Comparison of ENCODE assay signal across 16 cellular contexts in the genomic region with DNA sequence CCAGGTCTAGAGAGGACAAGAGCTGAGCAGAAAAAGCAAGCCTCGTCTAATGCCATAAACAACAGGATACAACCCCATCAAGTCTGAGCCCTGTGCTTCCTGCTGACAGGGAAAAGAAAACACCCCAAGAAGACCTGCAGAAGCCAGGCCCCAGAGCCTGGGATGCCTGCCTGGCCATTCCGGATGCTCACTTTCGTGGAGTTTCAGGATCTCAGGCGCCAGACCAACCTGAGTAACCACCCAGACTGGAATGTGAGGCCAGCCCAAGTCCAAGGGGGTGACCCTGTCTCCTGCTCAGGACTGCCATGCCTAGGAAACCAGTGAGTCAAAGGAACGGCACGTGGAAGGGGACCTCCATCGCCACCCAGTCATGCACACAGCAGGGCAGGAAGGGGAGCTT.
"Had no signal": no experiment of that assay in that cellular context is flagged by ENCODE, and none has a peak within 500 bp of the region (broad histone marks: within the 10 kb centered on the region; RNA-seq: fewer than 3 reads in every experiment).

No MANE protein-coding gene starts in this region.

- H3K4me3 ChIP-seq: esophagus squamous epithelium, lung, ovary, tibial artery, uterus had no signal

- ATAC-seq: activated T-helper 17 cell treated with anti-CD3 and anti-CD28 coated beads, Interleukin-2, amount 50 U/mL, for 72 hours; T-cell had no signal

- H3K9me3 ChIP-seq: esophagus squamous epithelium, ovary, tibial artery, uterus had no signal

- H3K9me3 Mint-ChIP-seq: activated naive CD4-positive, alpha-beta T cell treated with anti-CD3 and anti-CD28 coated beads for 36 hours; activated T-helper 17 cell treated with anti-CD3 and anti-CD28 coated beads, Interleukin-2, amount 50 U/mL, for 72 hours; T-cell had no signal

- H3K27me3 ChIP-seq: esophagus squamous epithelium, ovary, tibial artery, uterus had no signal

- H3K27ac ChIP-seq: ovary, tibial artery, uterus had no signal

- H3K4me3 Mint-ChIP-seq: activated naive CD4-positive, alpha-beta T cell treated with anti-CD3 and anti-CD28 coated beads for 36 hours; activated T-helper 17 cell treated with anti-CD3 and anti-CD28 coated beads, Interleukin-2, amount 50 U/mL, for 72 hours; T-cell had no signal

- H3K27ac Mint-ChIP-seq: activated naive CD4-positive, alpha-beta T cell treated with anti-CD3 and anti-CD28 coated beads for 36 hours; activated T-helper 17 cell treated with anti-CD3 and anti-CD28 coated beads, Interleukin-2, amount 50 U/mL, for 72 hours; T-cell had no signal

- H3K36me3 Mint-ChIP-seq: T-cell had no signal

- DNase-seq: activated CD4-positive, alpha-beta T cell treated with anti-CD3 and anti-CD28 coated beads for 1 hour; activated CD4-positive, alpha-beta T cell treated with anti-CD3 and anti-CD28 coated beads, Interleukin-2, amount 50 U/mL, for 4 hours; activated naive CD4-positive, alpha-beta T cell treated with anti-CD3 and anti-CD28 coated beads for 36 hours; activated T-cell treated with anti-CD3 and anti-CD28 coated beads for 4 hours; esophagus squamous epithelium; midbrain; ovary; stimulated activated CD4-positive, alpha-beta T cell treated with anti-CD3 and anti-CD28 coated beads, Interleukin-15, amount 100 ng/mL, for 24 hours; stimulated activated CD4-positive, alpha-beta T cell treated with anti-CD3 and anti-CD28 coated beads, Interleukin-4, amount 100 ng/mL, for 1 hour; stimulated activated naive CD4-positive, alpha-beta T cell; T-cell; T1000; tibial artery; uterus had no signal

- H3K4me1 ChIP-seq: tibial artery, uterus had no signal

- H3K27me3 Mint-ChIP-seq: activated T-helper 17 cell treated with anti-CD3 and anti-CD28 coated beads, Interleukin-2, amount 50 U/mL, for 72 hours; T-cell had no signal

- H3K36me3 ChIP-seq: esophagus squamous epithelium, ovary, tibial artery, uterus had no signal
